ENCODE assay signal across 29 cellular contexts in the genomic region with DNA sequence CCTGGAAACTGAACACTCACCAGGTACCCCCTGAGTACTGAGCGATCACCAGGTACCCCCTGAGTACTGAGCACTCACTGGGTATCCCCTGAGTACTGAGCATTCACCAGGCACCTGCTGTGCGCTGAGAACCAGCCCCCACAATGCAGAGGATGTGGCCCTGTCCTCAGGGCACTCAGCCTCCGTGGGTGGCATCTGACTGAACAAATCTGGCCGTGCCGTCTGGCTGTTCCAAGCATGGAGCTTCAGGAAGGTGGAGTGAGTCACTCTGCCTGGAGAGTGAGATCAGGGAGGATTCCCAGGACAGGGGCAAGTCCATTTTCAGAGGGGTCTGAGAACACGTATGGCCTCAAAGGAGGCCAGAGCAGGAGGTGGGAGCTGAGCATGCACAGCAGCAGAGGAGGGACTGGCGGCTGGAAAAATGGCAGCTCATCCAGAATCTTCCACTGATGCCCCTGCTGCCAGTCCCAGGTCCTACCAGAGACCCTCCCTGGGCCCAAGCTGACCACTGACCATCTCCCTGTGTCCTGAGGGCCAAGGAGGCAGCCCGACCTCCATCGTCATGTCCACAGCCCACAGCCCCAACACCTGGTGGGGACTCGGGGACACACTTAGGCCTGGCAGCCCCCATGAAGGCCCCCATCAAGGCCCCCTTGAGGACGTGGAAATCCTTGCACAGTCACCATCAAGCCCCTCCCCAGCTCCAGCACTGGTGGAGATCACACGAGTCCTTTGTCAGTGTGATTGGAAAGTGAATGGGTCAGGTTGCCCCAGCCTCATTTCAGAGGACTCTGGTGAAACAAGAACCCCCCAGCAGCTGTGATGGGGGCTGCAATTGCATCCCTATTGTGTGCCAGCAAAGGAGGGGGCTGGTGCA.
A peak's percentile ranks its signal among the peaks of the same experiment; 100 is the strongest.
DNase-seq lines count a peak whose midpoint lies in the region; ATAC-seq and TF ChIP-seq lines count a peak whose summit lies in the region.
"Had no signal": no experiment of that assay in that cellular context is flagged by ENCODE, and none has a peak within 500 bp of the region (broad histone marks: within the 10 kb centered on the region; RNA-seq: fewer than 3 reads in every experiment).

No MANE protein-coding gene starts in this region.

- H3K27me3 ChIP-seq in H7 (ENCODE audit: control insufficient read depth, insufficient read depth, low read length) (no peaks in the 10 kb centered on the region), RWPE2 (ENCODE audit: insufficient read depth, poor library complexity, severe bottlenecking) (no peaks in the 10 kb centered on the region), lower lobe of right lung (ENCODE audit: low read depth) (peaks cover 7% of the 10 kb centered on the region)
- H3K27me3 ChIP-seq: cardiac muscle cell, upper lobe of left lung had no signal

- no peak overlapping the region for H3K4me3 ChIP-seq in H7 (ENCODE audit: insufficient read depth, low read depth, low read length)
- no peak overlapping the region for H3K4me3 ChIP-seq in RWPE2 (ENCODE audit: severe bottlenecking)
- H3K4me3 ChIP-seq in lower lobe of right lung = no peak overlapping the region
- H3K4me3 ChIP-seq: cardiac muscle cell, skin epidermis, upper lobe of left lung had no signal

- no peaks in the 10 kb centered on the region for H3K36me3 ChIP-seq in H7 (replicated peaks; ENCODE audit: control insufficient read depth, insufficient read depth, low read length)
- H3K36me3 ChIP-seq in RWPE2 (ENCODE audit: low read depth) = no peaks in the 10 kb centered on the region
- no peaks in the 10 kb centered on the region for H3K36me3 ChIP-seq in lower lobe of right lung
- H3K36me3 ChIP-seq: cardiac muscle cell, upper lobe of left lung had no signal

- no peak for TF ChIP-seq CTCF in RWPE2 (IDR thresholded peaks at IDR 0.05; ENCODE audit: poor library complexity, severe bottlenecking)
- TF ChIP-seq CTCF in lower lobe of right lung (IDR thresholded peaks at IDR 0.05) = no peak

- H3K27ac ChIP-seq in RWPE2 (ENCODE audit: poor library complexity, severe bottlenecking) (no peak overlapping the region), lower lobe of right lung (no peak overlapping the region)
- H3K27ac ChIP-seq: C4-2B, cardiac muscle cell, parathyroid adenoma, skin epidermis, upper lobe of left lung had no signal

- intact Hi-C loops in lower lobe of right lung (cut with DNase I) = no loop called here

- ATAC-seq in RWPE2 (ENCODE audit: low read depth) = peak; percentile 31; the same call in 1 of the 3 replicates
- no peak for ATAC-seq in lower lobe of right lung
- ATAC-seq: activated T-cell treated with anti-CD3 and anti-CD28 coated beads, Interleukin-2, amount 50 U/mL, for 72 hours; SK-N-SH treated with all-trans-retinoic acid at 6 μM for 48 hours; T-helper 17 cell had no signal

- DNase-seq in ELF-1 (ENCODE audit: low read depth, low spot score) (peak; percentile 11), H7 (peak; percentile 56), RWPE2 (ENCODE audit: low spot score) (no peak), lower lobe of right lung (peak; percentile 34), occipital lobe (lab: John Stamatoyannopoulos, UW) (no peak), NCI-H1092 treated with DMSO at 0.1 percent for 48 hours (lab: John Stamatoyannopoulos, UW) (no peak)
- no peak for DNase-seq in activated CD4-positive, alpha-beta T cell treated with anti-CD3 and anti-CD28 coated beads, Interleukin-2, amount 50 U/mL, for 4 hours
- DNase-seq: activated CD4-positive, alpha-beta T cell treated with anti-CD3 and anti-CD28 coated beads, Interleukin-2, amount 50 U/mL, for 48 hours; activated T-cell treated with anti-CD3 and anti-CD28 coated beads, Interleukin-2, amount 50 U/mL, for 72 hours; Caco-2; cortex of kidney; effector memory CD4-positive, alpha-beta T cell; erythroblast; GF-D8; H9; KBM-7; NCI-H1417 treated with DMSO at 0.1 percent for 48 hours; NCI-H2081; NCI-H345; NCI-H748 treated with DMSO at 0.1 percent for 48 hours; RPMI8226; stimulated activated naive CD4-positive, alpha-beta T cell; T-helper 17 cell; upper lobe of left lung had no signal

- H3K4me1 ChIP-seq in RWPE2 (ENCODE audit: insufficient read depth, poor library complexity, severe bottlenecking) (no peaks in the 10 kb centered on the region), lower lobe of right lung (no peaks in the 10 kb centered on the region)
- H3K4me1 ChIP-seq: Caco-2, parathyroid adenoma, upper lobe of left lung had no signal

- H3K9me3 ChIP-seq in RWPE2 (ENCODE audit: severe bottlenecking) = no peaks in the 10 kb centered on the region
- no peaks in the 10 kb centered on the region for H3K9me3 ChIP-seq in lower lobe of right lung
- H3K9me3 ChIP-seq: Caco-2, upper lobe of left lung had no signal

Comparison
In these comparisons a context has a peak if more than half of its experiments do, and no peak if none do; other contexts are left out.
1. DNase-seq: peak in ELF-1 (single experiment), H7 (single experiment) and lower lobe of right lung (single experiment); none in RWPE2 (single experiment), activated CD4-positive, alpha-beta T cell treated with anti-CD3 and anti-CD28 coated beads, Interleukin-2, amount 50 U/mL, for 4 hours (0 of 2), occipital lobe (single experiment) and NCI-H1092 treated with DMSO at 0.1 percent for 48 hours (single experiment).